Comparison of ENCODE assay signal across 8 cellular contexts in genomic region chr3:121834079-121834730, GRCh38. TPM values are rescaled to one million over a fixed set of nuclear protein-coding genes. Genes with fewer than 3 reads are reported as not detected.
DNase-seq lines count a peak whose midpoint lies in the region; ATAC-seq, FAIRE-seq and TF ChIP-seq lines count a peak whose summit lies in the region.

No MANE protein-coding gene starts in this region.

- no peaks in the 10 kb centered on the region for H3K27me3 ChIP-seq in astrocyte (ENCODE audit: insufficient read depth, low read length)

- H3K9me3 Mint-ChIP-seq in astrocyte (ENCODE audit: unreplicated experiment): no peaks in the 10 kb centered on the region

- peaks cover 4% of the 10 kb centered on the region for H3K4me1 Mint-ChIP-seq in astrocyte (ENCODE audit: low read depth, unreplicated experiment)

- no peaks in the 10 kb centered on the region for H3K9me3 ChIP-seq in astrocyte (ENCODE audit: insufficient read depth, low read depth, low read length)

- ATAC-seq in GM21576 (IDR thresholded peaks at IDR 0.05; ENCODE audit: unreplicated experiment): no peak

- peak overlapping the region; percentile 92 for H3K4me3 Mint-ChIP-seq in astrocyte (ENCODE audit: unreplicated experiment)

- H3K27ac Mint-ChIP-seq in astrocyte (ENCODE audit: unreplicated experiment): peak overlapping the region; percentile 21

- peak overlapping the region; percentile 81 for H3K4me3 ChIP-seq in astrocyte (ENCODE audit: insufficient read depth, low read depth, low read length)

- peak overlapping the region; percentile 100 for H3K4me2 ChIP-seq in astrocyte (ENCODE audit: low read length)

- TF ChIP-seq CTCF in astrocyte (IDR thresholded peaks at IDR 0.05; ENCODE audit: insufficient read depth, low read depth, low read length): no peak

- no peaks in the 10 kb centered on the region for H4K20me1 ChIP-seq in astrocyte (ENCODE audit: insufficient read depth, low read length)

- H3K4me1 ChIP-seq in astrocyte (ENCODE audit: insufficient read depth, low read length): peaks cover 4% of the 10 kb centered on the region

- H3K36me3 Mint-ChIP-seq in astrocyte (ENCODE audit: low read depth, unreplicated experiment): no peaks in the 10 kb centered on the region

- H3K27me3 Mint-ChIP-seq in astrocyte (ENCODE audit: low read depth, unreplicated experiment): peaks cover 11% of the 10 kb centered on the region

- H3K27ac ChIP-seq in astrocyte (ENCODE audit: low read depth, low read length): peak overlapping the region; percentile 72

- H3K9ac ChIP-seq in astrocyte (ENCODE audit: low read length): peak overlapping the region; percentile 94

- DNase-seq in NCI-H2029 (lab: John Stamatoyannopoulos, UW) (peak; percentile 20), NCI-H2029 treated with DMSO at 0.1 percent for 48 hours (lab: John Stamatoyannopoulos, UW) (no peak), LHCN-M2 (ENCODE audit: low read depth) (peak; percentile 3), astrocyte (ENCODE audit: low read depth) (no peak), iPS-NIHi7 (ENCODE audit: extremely low spot score) (peak; percentile 33), SHP77 treated with DMSO at 0.1 percent for 48 hours (lab: John Stamatoyannopoulos, UW) (no peak)
- DNase-seq in stimulated activated CD8-positive, alpha-beta memory T cell treated with anti-CD3 and anti-CD28 coated beads, Interleukin-4, amount 100 ng/mL, for 48 hours: peak; percentile 29

- no peaks in the 10 kb centered on the region for H3K36me3 ChIP-seq in astrocyte (ENCODE audit: insufficient read depth, low read length)

- peaks cover 20% of the 10 kb centered on the region for H3K79me2 ChIP-seq in astrocyte (ENCODE audit: insufficient read depth, low read length)

- peak overlapping the region; percentile 96 for H2AFZ ChIP-seq in astrocyte (ENCODE audit: low read depth, low read length)

- FAIRE-seq in astrocyte (lab: Jason Lieb, UNC): peak; percentile 5

RNA-seq across cellular contexts. Expression of gene IQCB1, which starts 0.7 kb away (rescaled TPM):
- total RNA-seq in LHCN-M2 (2014; rRNA removed) (18.9 and 21.4 TPM in 2 replicates), astrocyte (13.1 and 13.8 TPM in 2 replicates)
- polyA plus RNA-seq in LHCN-M2 (2012): 8.7 TPM

RNA-seq across cellular contexts. Expression of gene EAF2, which starts 0.8 kb away (rescaled TPM):
- total RNA-seq in LHCN-M2 (2014; rRNA removed) (0.90 and 0.92 TPM in 2 replicates), astrocyte (1.7 and 1.8 TPM in 2 replicates)
- polyA plus RNA-seq in LHCN-M2 (2012): 0.70 TPM

RNA-seq across cellular contexts. Expression of gene SLC15A2, which starts 60.0 kb away (rescaled TPM):
- total RNA-seq in LHCN-M2 (2014; rRNA removed) (0.06 and 0.11 TPM in 2 replicates), astrocyte (0.19 and 0.89 TPM in 2 replicates)
- 0.06 TPM for polyA plus RNA-seq in LHCN-M2 (2012)

Comparison
In these comparisons a context has a peak if more than half of its experiments do, and no peak if none do; other contexts are left out.
1. DNase-seq: peak in NCI-H2029 (single experiment), LHCN-M2 (single experiment), iPS-NIHi7 (single experiment) and stimulated activated CD8-positive, alpha-beta memory T cell treated with anti-CD3 and anti-CD28 coated beads, Interleukin-4, amount 100 ng/mL, for 48 hours (single experiment); none in NCI-H2029 treated with DMSO at 0.1 percent for 48 hours (single experiment), astrocyte (single experiment) and SHP77 treated with DMSO at 0.1 percent for 48 hours (single experiment).